12 cellular contexts compared by ENCODE assay signal in genomic region chr9:81671880-81672280, GRCh38. TPM values are rescaled to one million over a fixed set of nuclear protein-coding genes. Genes with fewer than 3 reads are reported as not detected.
DNase-seq lines count a peak whose midpoint lies in the region; ATAC-seq and TF ChIP-seq lines count a peak whose summit lies in the region.
"Had no signal": no experiment of that assay in that cellular context is flagged by ENCODE, and none has a peak within 500 bp of the region (broad histone marks: within the 10 kb centered on the region; RNA-seq: fewer than 3 reads in every experiment).

No MANE protein-coding gene starts in this region.

- no peak for ATAC-seq in HG02759 (IDR thresholded peaks at IDR 0.05; ENCODE audit: unreplicated experiment)
- ATAC-seq: T-cell had no signal

- no CpG with 5 or more reads among the region's 3 CpGs for WGBS in trophoblast cell (ENCODE audit: extremely low coverage, insufficient coverage, insufficient read length)
- no CpG with 5 or more reads among the region's 3 CpGs for WGBS in mesendoderm (ENCODE audit: extremely low coverage, insufficient coverage, low lambda C conversion rate)

- no peak for TF ChIP-seq CTCF in ascending aorta (IDR thresholded peaks at IDR 0.05)

- H3K18ac ChIP-seq in trophoblast cell (ENCODE audit: low read length) (no peak overlapping the region), mesendoderm (ENCODE audit: low read length) (no peak overlapping the region)

- peaks cover 5 to 9% of the 10 kb centered on the region in 2 donors for H3K36me3 ChIP-seq in ascending aorta
- peaks cover 7 to 19% of the 10 kb centered on the region in 2 experiments for H3K36me3 ChIP-seq in trophoblast cell (ENCODE audit: control insufficient read depth in 1 of 2, insufficient read depth in 2 of 2, low read length in 2 of 2)
- no peaks in the 10 kb centered on the region for H3K36me3 ChIP-seq in mesendoderm (ENCODE audit: control insufficient read depth, insufficient read depth, low read length)

- no peak overlapping the region for H2AK5ac ChIP-seq in trophoblast cell (ENCODE audit: low read length)
- no peak overlapping the region for H2AK5ac ChIP-seq in mesendoderm (ENCODE audit: low read length)

- H3K4me3 ChIP-seq in ascending aorta, result no peak overlapping the region
- no peak overlapping the region for H3K4me3 ChIP-seq in trophoblast cell (ENCODE audit: low read depth, low read length)
- no peak overlapping the region for H3K4me3 ChIP-seq in mesendoderm (ENCODE audit: low read length)

- no peak overlapping the region for H4K5ac ChIP-seq in mesendoderm (ENCODE audit: low read length)

- H3K79me1 ChIP-seq in trophoblast cell (ENCODE audit: low read length) (no peaks in the 10 kb centered on the region), mesendoderm (ENCODE audit: low read length) (peaks cover 11% of the 10 kb centered on the region)

- H4K8ac ChIP-seq in trophoblast cell (ENCODE audit: low read depth, low read length) (no peak overlapping the region), mesendoderm (ENCODE audit: low read depth, low read length) (no peak overlapping the region)

- no peak overlapping the region for H2BK12ac ChIP-seq in trophoblast cell (ENCODE audit: low read length)

- H3K4me2 ChIP-seq in trophoblast cell (ENCODE audit: low read length) (no peak overlapping the region), mesendoderm (ENCODE audit: low read length) (no peak overlapping the region)

- H3K9ac ChIP-seq in trophoblast cell (ENCODE audit: low read length) (no peak overlapping the region), mesendoderm (ENCODE audit: low read length) (no peak overlapping the region)

- H3K4me1 ChIP-seq in ascending aorta, result peaks cover 4 to 24% of the 10 kb centered on the region in 2 donors
- H3K4me1 ChIP-seq in trophoblast cell (ENCODE audit: control insufficient read depth in 1 of 2, insufficient read depth in 2 of 2, low read length in 2 of 2), result no peaks in the 10 kb centered on the region
- no peaks in the 10 kb centered on the region for H3K4me1 ChIP-seq in mesendoderm (ENCODE audit: control insufficient read depth, low read depth, low read length)

- no peaks in the 10 kb centered on the region for H3K27me3 ChIP-seq in ascending aorta
- H3K27me3 ChIP-seq in trophoblast cell (ENCODE audit: insufficient read depth, low read length), result no peaks in the 10 kb centered on the region
- H3K27me3 ChIP-seq in mesendoderm (ENCODE audit: insufficient read depth, low read length, poor library complexity), result no peaks in the 10 kb centered on the region

- H2BK120ac ChIP-seq in trophoblast cell (ENCODE audit: insufficient read depth, low read length, poor library complexity) (no peak overlapping the region), mesendoderm (ENCODE audit: low read depth, low read length) (no peak overlapping the region)

- no peak overlapping the region for H3K56ac ChIP-seq in mesendoderm (ENCODE audit: low read length)

- DNase-seq in DMS 273 treated with DMSO at 0.1 percent for 48 hours (lab: John Stamatoyannopoulos, UW) (peak; percentile 16), ascending aorta (ENCODE audit: low spot score in 2 of 2) (peak; percentile 15 to 94), cardiac septum (ENCODE audit: low spot score) (peak; percentile 84), trophoblast cell (no peak), NCI-H524 treated with DMSO at 0.1 percent for 48 hours (lab: John Stamatoyannopoulos, UW) (no peak), mesendoderm (no peak)
- no peak for DNase-seq in activated CD8-positive, alpha-beta memory T cell treated with anti-CD3 and anti-CD28 coated beads for 24 hours
- DNase-seq: NCI-H2227 treated with DMSO at 0.1 percent for 48 hours, retina, T-cell had no signal

- no peak overlapping the region for H2AFZ ChIP-seq in trophoblast cell (ENCODE audit: insufficient read depth, low read length, poor library complexity)

- no peaks in the 10 kb centered on the region for H3K9me3 ChIP-seq in ascending aorta
- H3K9me3 ChIP-seq in trophoblast cell (ENCODE audit: insufficient read depth, low read depth, low read length), result no peaks in the 10 kb centered on the region

- H3K4ac ChIP-seq in trophoblast cell (ENCODE audit: low read depth, low read length) (peak overlapping the region; percentile 12), mesendoderm (ENCODE audit: low read depth, low read length) (no peak overlapping the region)

- intact Hi-C loops in ascending aorta (cut with DNase I), result no loop called here
- intact Hi-C loops in cardiac septum (cut with DNase I), result no loop called here

- H4K91ac ChIP-seq in trophoblast cell (ENCODE audit: low read depth, low read length), result no peak overlapping the region

- H2BK5ac ChIP-seq in trophoblast cell (ENCODE audit: low read depth, low read length, poor library complexity) (no peak overlapping the region), mesendoderm (ENCODE audit: low read length) (no peak overlapping the region)

- H3K79me2 ChIP-seq in trophoblast cell (ENCODE audit: control insufficient read depth, insufficient read depth, low read length, poor library complexity) (no peaks in the 10 kb centered on the region), mesendoderm (ENCODE audit: control insufficient read depth, insufficient read depth, low read length) (peaks cover 60% of the 10 kb centered on the region)

- no peak overlapping the region for H3K23ac ChIP-seq in trophoblast cell (ENCODE audit: low read length)
- H3K23ac ChIP-seq in mesendoderm (ENCODE audit: low read length), result no peak overlapping the region

- no peak overlapping the region for H3K14ac ChIP-seq in trophoblast cell (ENCODE audit: low read length)

- H3K27ac ChIP-seq in ascending aorta (peak overlapping the region in 1 of 2 donors; percentile 6), trophoblast cell (ENCODE audit: low read depth, low read length) (no peak overlapping the region), mesendoderm (ENCODE audit: low read depth, low read length) (no peak overlapping the region)

- no peak overlapping the region for H2BK15ac ChIP-seq in mesendoderm (replicated peaks; ENCODE audit: low read depth)

- no peak overlapping the region for H4K12ac ChIP-seq in trophoblast cell (ENCODE audit: low read depth, low read length)

RNA-seq across cellular contexts. Expression of gene TLE1, which starts 17.5 kb away (rescaled TPM):
- 58.5 TPM for total RNA-seq in ascending aorta
- total RNA-seq in cardiac septum, result 9.8 TPM
- polyA plus RNA-seq in trophoblast cell (2013), result 62.1 and 62.2 TPM in 2 replicates
- polyA plus RNA-seq in mesendoderm (2013, experiment 1 of 2), result 35.4 TPM
- 37.2 TPM for polyA plus RNA-seq in mesendoderm (2013, experiment 2 of 2)
- total RNA-seq: activated CD8-positive, alpha-beta memory T cell treated with anti-CD3 and anti-CD28 coated beads for 36 hours had no signal

Comparison
In these comparisons a context has a peak if more than half of its experiments do, and no peak if none do; other contexts are left out.
1. DNase-seq: peak in DMS 273 treated with DMSO at 0.1 percent for 48 hours (single experiment), ascending aorta (2 of 2) and cardiac septum (single experiment); none in trophoblast cell (0 of 2), NCI-H524 treated with DMSO at 0.1 percent for 48 hours (single experiment), activated CD8-positive, alpha-beta memory T cell treated with anti-CD3 and anti-CD28 coated beads for 24 hours (single experiment) and mesendoderm (single experiment).